38 cellular contexts compared by ENCODE assay signal in the genomic region with DNA sequence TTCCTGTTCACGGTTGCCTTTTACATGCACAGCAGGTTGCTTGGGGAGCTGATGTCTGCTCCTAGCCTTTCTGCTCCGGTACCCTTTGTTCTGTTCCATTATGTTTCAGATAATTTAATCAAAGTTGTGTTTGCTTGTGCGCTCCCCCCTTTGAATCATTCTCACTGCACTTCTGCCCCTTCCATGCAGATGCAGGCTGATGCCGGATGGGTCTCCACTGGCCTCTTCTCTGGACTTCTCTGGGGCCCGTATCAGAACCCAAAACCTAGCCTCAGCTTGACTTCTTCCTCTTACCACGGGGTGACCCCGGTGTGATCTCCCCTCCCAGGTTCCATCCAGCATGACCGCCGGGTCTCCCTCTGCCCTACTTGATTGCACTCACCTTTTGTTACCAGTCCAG.
"Had no signal": no experiment of that assay in that cellular context is flagged by ENCODE, and none has a peak within 500 bp of the region (broad histone marks: within the 10 kb centered on the region; RNA-seq: fewer than 3 reads in every experiment).

No MANE protein-coding gene starts in this region.

- H3K4me1 Mint-ChIP-seq: activated CD4-positive, alpha-beta memory T cell treated with anti-CD3 and anti-CD28 coated beads, Interleukin-2, amount 10 ng/mL, durations not matched to agents 7 days and 5 days; activated CD4-positive, alpha-beta T cell treated with anti-CD3 and anti-CD28 coated beads for 36 hours; activated CD4-positive, alpha-beta T cell treated with anti-CD3 and anti-CD28 coated beads, Interleukin-2, amount 10 ng/mL, durations not matched to agents 7 days and 5 days; activated CD8-positive, alpha-beta memory T cell treated with anti-CD3 and anti-CD28 coated beads, Interleukin-2, amount 10 ng/mL, durations not matched to agents 7 days and 5 days; activated naive CD4-positive, alpha-beta T cell treated with anti-CD3 and anti-CD28 coated beads, Interleukin-2, amount 10 ng/mL, durations not matched to agents 7 days and 5 days; activated naive CD4-positive, alpha-beta T cell treated with anti-CD3 and anti-CD28 coated beads, Interleukin-2, amount 50 U/mL, for 24 hours; activated naive CD8-positive, alpha-beta T cell treated with anti-CD3 and anti-CD28 coated beads, Interleukin-2, amount 10 ng/mL, durations not matched to agents 7 days and 5 days; activated naive CD8-positive, alpha-beta T cell treated with anti-CD3 and anti-CD28 coated beads, Interleukin-2, amount 50 U/mL, for 24 hours; brain; central memory CD8-positive, alpha-beta T cell; WTC11 had no signal

- FAIRE-seq: bronchial epithelial cell, TTC549 had no signal

- H3K27ac ChIP-seq: ascending aorta, cardiac muscle cell, VCaP had no signal

- ATAC-seq: activated CD4-positive, alpha-beta T cell treated with anti-CD3 and anti-CD28 coated beads for 36 hours; activated CD4-positive, CD25-positive, alpha-beta regulatory T cell treated with anti-CD3 and anti-CD28 coated beads, Interleukin-2, amount 50 U/mL, for 24 hours; activated CD8-positive, alpha-beta memory T cell treated with anti-CD3 and anti-CD28 coated beads, Interleukin-2, amount 10 ng/mL, durations not matched to agents 7 days and 5 days; activated CD8-positive, alpha-beta T cell treated with anti-CD3 and anti-CD28 coated beads, Interleukin-2, amount 10 ng/mL, durations not matched to agents 7 days and 5 days; activated naive CD8-positive, alpha-beta T cell treated with anti-CD3 and anti-CD28 coated beads, Interleukin-2, amount 50 U/mL, for 24 hours; WTC11 had no signal

- H3K4me3 ChIP-seq: ascending aorta, cardiac muscle cell had no signal

- H3K9me3 ChIP-seq: ascending aorta had no signal

- H3K4me1 ChIP-seq: ascending aorta had no signal

- H3K27me3 Mint-ChIP-seq: activated CD4-positive, alpha-beta memory T cell treated with anti-CD3 and anti-CD28 coated beads, Interleukin-2, amount 10 ng/mL, durations not matched to agents 7 days and 5 days; activated CD4-positive, alpha-beta T cell treated with anti-CD3 and anti-CD28 coated beads for 36 hours; activated CD4-positive, alpha-beta T cell treated with anti-CD3 and anti-CD28 coated beads, Interleukin-2, amount 10 ng/mL, durations not matched to agents 7 days and 5 days; activated CD8-positive, alpha-beta memory T cell treated with anti-CD3 and anti-CD28 coated beads, Interleukin-2, amount 10 ng/mL, durations not matched to agents 7 days and 5 days; activated naive CD4-positive, alpha-beta T cell treated with anti-CD3 and anti-CD28 coated beads, Interleukin-2, amount 10 ng/mL, durations not matched to agents 7 days and 5 days; activated naive CD4-positive, alpha-beta T cell treated with anti-CD3 and anti-CD28 coated beads, Interleukin-2, amount 50 U/mL, for 24 hours; activated naive CD8-positive, alpha-beta T cell; activated naive CD8-positive, alpha-beta T cell treated with anti-CD3 and anti-CD28 coated beads, Interleukin-2, amount 10 ng/mL, durations not matched to agents 7 days and 5 days; activated naive CD8-positive, alpha-beta T cell treated with anti-CD3 and anti-CD28 coated beads, Interleukin-2, amount 50 U/mL, for 24 hours; activated T-cell treated with anti-CD3 and anti-CD28 coated beads, Interleukin-2, amount 50 U/mL, for 24 hours; brain; central memory CD8-positive, alpha-beta T cell had no signal

- DNase-seq: activated CD4-positive, alpha-beta memory T cell treated with anti-CD3 and anti-CD28 coated beads, Interleukin-2, amount 10 ng/mL, durations not matched to agents 7 days and 5 days; activated CD4-positive, alpha-beta T cell treated with anti-CD3 and anti-CD28 coated beads for 1 hour; activated CD4-positive, alpha-beta T cell treated with anti-CD3 and anti-CD28 coated beads for 36 hours; activated CD4-positive, alpha-beta T cell treated with anti-CD3 and anti-CD28 coated beads for 48 hours; activated CD4-positive, alpha-beta T cell treated with anti-CD3 and anti-CD28 coated beads, Interleukin-2, amount 10 ng/mL, durations not matched to agents 7 days and 5 days; activated CD4-positive, alpha-beta T cell treated with anti-CD3 and anti-CD28 coated beads, Interleukin-2, amount 50 U/mL, for 48 hours; activated CD4-positive, CD25-positive, alpha-beta regulatory T cell; activated CD8-positive, alpha-beta memory T cell treated with anti-CD3 and anti-CD28 coated beads for 24 hours; activated CD8-positive, alpha-beta memory T cell treated with anti-CD3 and anti-CD28 coated beads, Interleukin-2, amount 10 ng/mL, durations not matched to agents 7 days and 5 days; activated CD8-positive, alpha-beta memory T cell treated with anti-CD3 and anti-CD28 coated beads, Interleukin-2, amount 50 U/mL, for 48 hours; activated CD8-positive, alpha-beta T cell treated with anti-CD3 and anti-CD28 coated beads, Interleukin-2, amount 10 ng/mL, durations not matched to agents 7 days and 5 days; activated effector memory CD4-positive, alpha-beta T cell treated with Interleukin-2 at 50 U/mL for 16 hours; activated gamma-delta T cell; activated naive CD4-positive, alpha-beta T cell treated with anti-CD3 and anti-CD28 coated beads, Interleukin-2, amount 10 ng/mL, durations not matched to agents 7 days and 5 days; activated naive CD4-positive, alpha-beta T cell treated with Interleukin-2 at 50 U/mL for 16 hours; activated naive CD8-positive, alpha-beta T cell treated with anti-CD3 and anti-CD28 coated beads, Interleukin-2, amount 10 ng/mL, durations not matched to agents 7 days and 5 days; activated naive CD8-positive, alpha-beta T cell treated with anti-CD3 and anti-CD28 coated beads, Interleukin-2, amount 50 U/mL, for 24 hours; activated T-cell treated with anti-CD3 and anti-CD28 coated beads, Interleukin-2, amount 50 U/mL, for 24 hours; activated T-cell treated with anti-CD3 and anti-CD28 coated beads, Interleukin-2, amount 50 U/mL, for 48 hours; amygdala; anterior cingulate cortex; caudate nucleus; cerebellar nuclear complex; T-helper 2 cell; T-helper 9 cell had no signal

- H3K36me3 Mint-ChIP-seq: activated CD8-positive, alpha-beta memory T cell treated with anti-CD3 and anti-CD28 coated beads, Interleukin-2, amount 10 ng/mL, durations not matched to agents 7 days and 5 days; activated naive CD4-positive, alpha-beta T cell treated with anti-CD3 and anti-CD28 coated beads, Interleukin-2, amount 10 ng/mL, durations not matched to agents 7 days and 5 days; activated naive CD4-positive, alpha-beta T cell treated with anti-CD3 and anti-CD28 coated beads, Interleukin-2, amount 50 U/mL, for 24 hours; activated naive CD8-positive, alpha-beta T cell; activated naive CD8-positive, alpha-beta T cell treated with anti-CD3 and anti-CD28 coated beads, Interleukin-2, amount 10 ng/mL, durations not matched to agents 7 days and 5 days; brain had no signal

- H3K36me3 ChIP-seq: ascending aorta, cardiac muscle cell had no signal

- H3K27ac Mint-ChIP-seq: activated CD4-positive, alpha-beta memory T cell treated with anti-CD3 and anti-CD28 coated beads, Interleukin-2, amount 10 ng/mL, durations not matched to agents 7 days and 5 days; activated CD4-positive, alpha-beta T cell treated with anti-CD3 and anti-CD28 coated beads for 36 hours; activated CD4-positive, alpha-beta T cell treated with anti-CD3 and anti-CD28 coated beads, Interleukin-2, amount 10 ng/mL, durations not matched to agents 7 days and 5 days; activated CD8-positive, alpha-beta memory T cell treated with anti-CD3 and anti-CD28 coated beads, Interleukin-2, amount 10 ng/mL, durations not matched to agents 7 days and 5 days; activated CD8-positive, alpha-beta T cell treated with anti-CD3 and anti-CD28 coated beads, Interleukin-2, amount 10 ng/mL, durations not matched to agents 7 days and 5 days; activated naive CD4-positive, alpha-beta T cell treated with anti-CD3 and anti-CD28 coated beads, Interleukin-2, amount 10 ng/mL, durations not matched to agents 7 days and 5 days; activated naive CD4-positive, alpha-beta T cell treated with anti-CD3 and anti-CD28 coated beads, Interleukin-2, amount 50 U/mL, for 24 hours; activated naive CD8-positive, alpha-beta T cell; activated naive CD8-positive, alpha-beta T cell treated with anti-CD3 and anti-CD28 coated beads, Interleukin-2, amount 10 ng/mL, durations not matched to agents 7 days and 5 days; activated naive CD8-positive, alpha-beta T cell treated with anti-CD3 and anti-CD28 coated beads, Interleukin-2, amount 50 U/mL, for 24 hours; activated T-cell treated with anti-CD3 and anti-CD28 coated beads, Interleukin-2, amount 50 U/mL, for 24 hours; activated T-helper 2 cell treated with anti-CD3 and anti-CD28 coated beads, Interferon-gamma antibody, Interleukin-2, Interleukin-4, amounts not matched to agents 10 μg/mL and 5 μg/mL and 100 μg/mL, durations not matched to agents 14 hours and 24 hours and 36 hours; brain; T-helper 2 cell treated with Interferon-gamma antibody and Interleukin-4, amounts not matched to agents 5 μg/mL and 100 μg/mL, for 36 hours; WTC11 had no signal

- H3K27me3 ChIP-seq: ascending aorta, cardiac muscle cell had no signal

- H3K4me3 Mint-ChIP-seq: activated CD4-positive, alpha-beta memory T cell treated with anti-CD3 and anti-CD28 coated beads, Interleukin-2, amount 10 ng/mL, durations not matched to agents 7 days and 5 days; activated CD4-positive, alpha-beta T cell treated with anti-CD3 and anti-CD28 coated beads for 36 hours; activated CD4-positive, alpha-beta T cell treated with anti-CD3 and anti-CD28 coated beads, Interleukin-2, amount 10 ng/mL, durations not matched to agents 7 days and 5 days; activated CD8-positive, alpha-beta memory T cell treated with anti-CD3 and anti-CD28 coated beads, Interleukin-2, amount 10 ng/mL, durations not matched to agents 7 days and 5 days; activated CD8-positive, alpha-beta T cell treated with anti-CD3 and anti-CD28 coated beads, Interleukin-2, amount 10 ng/mL, durations not matched to agents 7 days and 5 days; activated naive CD4-positive, alpha-beta T cell treated with anti-CD3 and anti-CD28 coated beads, Interleukin-2, amount 10 ng/mL, durations not matched to agents 7 days and 5 days; activated naive CD4-positive, alpha-beta T cell treated with anti-CD3 and anti-CD28 coated beads, Interleukin-2, amount 50 U/mL, for 24 hours; activated naive CD8-positive, alpha-beta T cell; activated naive CD8-positive, alpha-beta T cell treated with anti-CD3 and anti-CD28 coated beads, Interleukin-2, amount 10 ng/mL, durations not matched to agents 7 days and 5 days; activated naive CD8-positive, alpha-beta T cell treated with anti-CD3 and anti-CD28 coated beads, Interleukin-2, amount 50 U/mL, for 24 hours; activated T-cell treated with anti-CD3 and anti-CD28 coated beads, Interleukin-2, amount 50 U/mL, for 24 hours; brain; central memory CD8-positive, alpha-beta T cell; T-helper 2 cell treated with Interferon-gamma antibody and Interleukin-4, amounts not matched to agents 5 μg/mL and 100 μg/mL, for 36 hours; WTC11 had no signal
